9 cellular contexts compared by ENCODE assay signal in the genomic region with DNA sequence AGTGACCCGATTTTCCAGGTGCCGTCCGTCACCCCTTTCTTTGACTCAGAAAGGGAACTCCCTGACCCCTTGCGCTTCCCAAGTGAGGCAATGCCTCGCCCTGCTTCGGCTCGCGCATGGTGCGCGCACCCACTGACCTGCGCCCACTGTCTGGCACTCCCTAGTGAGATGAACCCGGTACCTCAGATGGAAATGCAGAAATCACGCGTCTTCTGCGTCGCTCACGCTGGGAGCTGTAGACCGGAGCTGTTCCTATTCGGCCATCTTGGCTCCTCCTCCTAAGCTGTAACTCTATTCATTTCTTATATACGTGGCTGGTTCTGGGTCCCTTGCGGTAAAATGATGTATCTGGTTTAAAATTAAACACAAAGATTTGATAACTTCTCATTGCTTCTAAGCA. TPM values are rescaled to one million over a fixed set of nuclear protein-coding genes. Genes with fewer than 3 reads are reported as not detected.
"Had no signal": no experiment of that assay in that cellular context is flagged by ENCODE, and none has a peak within 500 bp of the region (broad histone marks: within the 10 kb centered on the region; RNA-seq: fewer than 3 reads in every experiment).

No MANE protein-coding gene starts in this region.

RNA-seq across cellular contexts. Expression of a gene that starts 49.7 kb away (rescaled TPM):
- total RNA-seq: activated CD4-positive, alpha-beta memory T cell treated with anti-CD3 and anti-CD28 coated beads, Interleukin-2, amount 10 ng/mL, durations not matched to agents 7 days and 5 days; activated CD8-positive, alpha-beta memory T cell treated with anti-CD3 and anti-CD28 coated beads, Interleukin-2, amount 10 ng/mL, durations not matched to agents 7 days and 5 days; bronchial epithelial cell; LHCN-M2; NCI-H460; RPMI7951; SJSA1; T-cell; T-helper 17 cell had no signal
